19 cellular contexts compared by ENCODE assay signal in genomic region chr16:60811657-60812056, GRCh38.
"Had no signal": no experiment of that assay in that cellular context is flagged by ENCODE, and none has a peak within 500 bp of the region (broad histone marks: within the 10 kb centered on the region; RNA-seq: fewer than 3 reads in every experiment).

No MANE protein-coding gene starts in this region.

- H3K4me1 Mint-ChIP-seq: memory B cell; neural progenitor cell; stimulated activated memory B cell treated with anti-CD40 and anti-IgM and Interleukin-4, amounts not matched to agents 10 μg/mL and 1 μg/mL and 100 μg/mL, for 72 hours had no signal

- H3K4me3 Mint-ChIP-seq: memory B cell; natural killer cell treated with Interleukin-12 subunit alpha and Interleukin-12 subunit beta and Interleukin-15 and Interleukin-18, amount 100 ng/mL, for 72 hours; neural progenitor cell; stimulated activated memory B cell treated with anti-CD40 and anti-IgM and Interleukin-4, amounts not matched to agents 10 μg/mL and 1 μg/mL and 100 μg/mL, for 72 hours; stimulated activated naive CD8-positive, alpha-beta T cell treated with anti-CD3 and anti-CD28 coated beads, Interleukin-15, Interleukin-2, amounts not matched to agents 100 ng/mL and 50 ng/mL, for 24 hours had no signal

- H2AFZ ChIP-seq: neural progenitor cell had no signal

- ATAC-seq: foreskin keratinocyte; lower lobe of right lung; natural killer cell treated with Interleukin-12 subunit alpha and Interleukin-12 subunit beta and Interleukin-15 and Interleukin-18, amount 100 ng/mL, for 72 hours; right cardiac atrium; stimulated activated memory B cell treated with anti-CD40 and anti-IgM and Interleukin-4, amounts not matched to agents 10 μg/mL and 1 μg/mL and 100 μg/mL, for 72 hours had no signal

- H3K4me3 ChIP-seq: colonic mucosa, esophagus squamous epithelium, lower lobe of right lung, neural progenitor cell, ovary, thoracic aorta, transverse colon had no signal

- FAIRE-seq: islet of Langerhans had no signal

- H3K9ac ChIP-seq: neural progenitor cell had no signal

- H3K36me3 Mint-ChIP-seq: memory B cell; natural killer cell treated with Interleukin-12 subunit alpha and Interleukin-12 subunit beta and Interleukin-15 and Interleukin-18, amount 100 ng/mL, for 72 hours; neural progenitor cell; stimulated activated memory B cell treated with anti-CD40 and anti-IgM and Interleukin-4, amounts not matched to agents 10 μg/mL and 1 μg/mL and 100 μg/mL, for 72 hours had no signal

- H3K4me2 ChIP-seq: neural progenitor cell had no signal

- DNase-seq: colonic mucosa; dermis blood vessel endothelial cell; esophagus squamous epithelium; foreskin keratinocyte; kidney glomerular epithelial cell; lower lobe of right lung; midbrain; nucleus accumbens; ovary; right cardiac atrium; stimulated activated CD4-positive, alpha-beta T cell treated with anti-CD3 and anti-CD28 coated beads, Interleukin-4, amount 100 ng/mL, for 24 hours; transverse colon had no signal

- H3K4me1 ChIP-seq: colonic mucosa, esophagus squamous epithelium, foreskin keratinocyte, lower lobe of right lung, neural progenitor cell, transverse colon had no signal

- H3K27ac Mint-ChIP-seq: memory B cell; natural killer cell treated with Interleukin-12 subunit alpha and Interleukin-12 subunit beta and Interleukin-15 and Interleukin-18, amount 100 ng/mL, for 72 hours; neural progenitor cell; stimulated activated memory B cell treated with anti-CD40 and anti-IgM and Interleukin-4, amounts not matched to agents 10 μg/mL and 1 μg/mL and 100 μg/mL, for 72 hours; stimulated activated naive CD8-positive, alpha-beta T cell treated with anti-CD3 and anti-CD28 coated beads, Interleukin-15, Interleukin-2, amounts not matched to agents 100 ng/mL and 50 ng/mL, for 24 hours had no signal

- H3K27me3 ChIP-seq: colonic mucosa, esophagus squamous epithelium, foreskin keratinocyte, neural progenitor cell, ovary, transverse colon had no signal

- H3K27ac ChIP-seq: colonic mucosa, esophagus squamous epithelium, foreskin keratinocyte, lower lobe of right lung, neural progenitor cell, ovary, thoracic aorta, transverse colon had no signal

- H3K27me3 Mint-ChIP-seq: memory B cell; natural killer cell treated with Interleukin-12 subunit alpha and Interleukin-12 subunit beta and Interleukin-15 and Interleukin-18, amount 100 ng/mL, for 72 hours; stimulated activated memory B cell treated with anti-CD40 and anti-IgM and Interleukin-4, amounts not matched to agents 10 μg/mL and 1 μg/mL and 100 μg/mL, for 72 hours; stimulated activated naive CD8-positive, alpha-beta T cell treated with anti-CD3 and anti-CD28 coated beads, Interleukin-15, Interleukin-2, amounts not matched to agents 100 ng/mL and 50 ng/mL, for 24 hours had no signal

- H3K36me3 ChIP-seq: colonic mucosa, esophagus squamous epithelium, lower lobe of right lung, neural progenitor cell, ovary, thoracic aorta, transverse colon had no signal

- H3K9me3 ChIP-seq: colonic mucosa, esophagus squamous epithelium, ovary, thoracic aorta had no signal
